Comparison of ENCODE assay signal across 32 cellular contexts in genomic region chr18:766550-766860, GRCh38.
"Had no signal": no experiment of that assay in that cellular context is flagged by ENCODE, and none has a peak within 500 bp of the region (broad histone marks: within the 10 kb centered on the region; RNA-seq: fewer than 3 reads in every experiment).

No MANE protein-coding gene starts in this region.

- H3K36me3 ChIP-seq: adrenal gland, brain microvascular endothelial cell, breast epithelium had no signal

- H3K27ac ChIP-seq: adrenal gland, body of pancreas, brain microvascular endothelial cell, breast epithelium, VCaP had no signal

- DNase-seq: activated B cell treated with CpG ODN at 0.5 μM for 24 hours; activated CD4-positive, alpha-beta memory T cell treated with anti-CD3 and anti-CD28 coated beads for 36 hours; activated CD4-positive, alpha-beta T cell treated with anti-CD3 and anti-CD28 coated beads for 4 hours; activated CD4-positive, alpha-beta T cell treated with anti-CD3 and anti-CD28 coated beads, Interleukin-2, amount 10 ng/mL, durations not matched to agents 24 days and 14 days; activated CD4-positive, alpha-beta T cell treated with anti-CD3 and anti-CD28 coated beads, Interleukin-2, amount 50 U/mL, for 1 hour; activated CD4-positive, alpha-beta T cell treated with anti-CD3 and anti-CD28 coated beads, Interleukin-2, amount 50 U/mL, for 4 hours; activated CD4-positive, CD25-positive, alpha-beta regulatory T cell treated with anti-CD3 and anti-CD28 coated beads, Interleukin-2, amount 50 U/mL, for 72 hours; activated CD8-positive, alpha-beta memory T cell treated with anti-CD3 and anti-CD28 coated beads, Interleukin-2, amount 50 U/mL, for 4 hours; activated CD8-positive, alpha-beta T cell treated with anti-CD3 and anti-CD28 coated beads for 36 hours; activated effector memory CD4-positive, alpha-beta T cell treated with anti-CD3 and anti-CD28 coated beads, Interleukin-2, amount 50 U/mL, for 16 hours; activated gamma-delta T cell treated with Interleukin-2 at 50 U/mL for 16 hours; activated naive CD4-positive, alpha-beta T cell treated with anti-CD3 and anti-CD28 coated beads, Interleukin-2, amount 10 ng/mL, durations not matched to agents 7 days and 5 days; activated naive CD4-positive, alpha-beta T cell treated with Interleukin-2 at 50 U/mL for 16 hours; activated naive CD8-positive, alpha-beta T cell treated with anti-CD3 and anti-CD28 coated beads for 36 hours; activated T-cell treated with anti-CD3 and anti-CD28 coated beads for 4 hours; activated T-cell treated with anti-CD3 and anti-CD28 coated beads, Interleukin-2, amount 50 U/mL, for 1 hour; activated T-cell treated with anti-CD3 and anti-CD28 coated beads, Interleukin-2, amount 50 U/mL, for 4 hours; activated T-cell treated with anti-CD3 and anti-CD28 coated beads, Interleukin-2, amount 50 U/mL, for 72 hours; adrenal gland; amniotic stem cell; aorta; brain microvascular endothelial cell; central memory CD4-positive, alpha-beta T cell; T-cell; T-helper 17 cell had no signal

- H3K9me3 ChIP-seq: adrenal gland, body of pancreas, breast epithelium had no signal

- ATAC-seq: activated CD8-positive, alpha-beta T cell treated with anti-CD3 and anti-CD28 coated beads for 36 hours; activated naive CD4-positive, alpha-beta T cell treated with anti-CD3 and anti-CD28 coated beads, Interleukin-2, amount 50 U/mL, for 72 hours; activated T-cell treated with anti-CD3 and anti-CD28 coated beads, Interleukin-2, amount 50 U/mL, for 4 hours; activated T-cell treated with anti-CD3 and anti-CD28 coated beads, Interleukin-2, amount 50 U/mL, for 72 hours; activated T-helper 17 cell treated with anti-CD3 and anti-CD28 coated beads, Interleukin-2, amount 50 U/mL, for 72 hours; body of pancreas; T-cell; T-helper 17 cell had no signal

- H3K27me3 ChIP-seq: adrenal gland, body of pancreas, brain microvascular endothelial cell, breast epithelium had no signal

- FAIRE-seq: astrocyte, TTC549 had no signal

- H3K4me3 ChIP-seq: adrenal gland, body of pancreas, breast epithelium had no signal

- H3K4me1 ChIP-seq: breast epithelium had no signal
